10 cellular contexts compared by ENCODE assay signal in the genomic region with DNA sequence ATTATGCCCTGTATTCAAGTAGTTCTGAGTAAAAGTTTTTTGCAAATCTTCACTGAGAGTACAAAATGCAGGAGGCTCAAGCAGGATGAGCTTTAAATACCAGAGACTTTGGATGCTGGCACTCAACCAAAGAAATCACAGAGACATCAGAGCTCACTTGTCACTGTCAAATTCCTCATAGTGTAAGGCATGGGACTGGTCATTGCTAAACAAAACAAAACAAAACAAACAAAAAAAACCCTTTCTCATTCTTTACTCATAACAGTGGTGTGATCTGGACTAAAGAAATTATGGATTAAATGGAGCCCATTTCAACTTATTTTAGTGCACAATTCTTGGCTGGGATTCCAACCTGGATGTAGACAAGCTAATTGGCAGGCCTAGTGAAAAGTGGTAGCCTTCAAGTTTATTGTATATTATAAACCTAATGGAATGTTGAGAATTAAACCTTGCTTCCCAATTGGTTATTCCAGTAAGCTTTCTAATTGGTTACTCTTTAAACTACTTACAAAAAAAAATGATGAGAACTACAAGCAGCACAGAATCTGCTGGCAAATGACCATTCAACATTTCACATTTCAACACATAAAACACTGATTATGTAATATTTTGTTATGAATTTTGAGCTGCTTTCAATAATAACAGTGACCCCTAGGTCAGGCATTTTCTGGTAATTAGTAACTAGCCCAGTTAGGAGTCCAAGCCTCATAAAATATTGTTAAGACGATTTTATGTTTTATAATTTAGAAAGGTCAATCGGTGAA. TPM values are rescaled to one million over a fixed set of nuclear protein-coding genes. Genes with fewer than 3 reads are reported as not detected.
DNase-seq lines count a peak whose midpoint lies in the region; ATAC-seq lines count a peak whose summit lies in the region.
"Had no signal": no experiment of that assay in that cellular context is flagged by ENCODE, and none has a peak within 500 bp of the region (broad histone marks: within the 10 kb centered on the region; RNA-seq: fewer than 3 reads in every experiment).

No MANE protein-coding gene starts in this region.

- in situ Hi-C loops in Caki2 (cut with HindIII; ENCODE audit: low pct_unique_long_range_greater_than_20kb, low sequenced_read_pairs), result no loop called here

- DNase-seq in Caki2 (ENCODE audit: low read depth), result peak; percentile 88
- peak; percentile 99 for DNase-seq in NCI-H460 (ENCODE audit: extremely low read depth, low read depth)
- DNase-seq in dermis microvascular lymphatic vessel endothelial cell (ENCODE audit: low read depth in 2 of 2), result peak; percentile 17 to 73
- peak; percentile 86 for DNase-seq in myocyte (ENCODE audit: low read depth)
- DNase-seq in activated naive CD4-positive, alpha-beta T cell (lab: John Stamatoyannopoulos, UW), result no peak
- DNase-seq in NCI-H1417 treated with DMSO at 0.1 percent for 48 hours (lab: John Stamatoyannopoulos, UW), result no peak
- DNase-seq in medulla oblongata (ENCODE audit: extremely low spot score), result no peak
- DNase-seq: lower lobe of right lung, NCI-H2171 had no signal

- ATAC-seq in HG02884 (IDR thresholded peaks at IDR 0.05; ENCODE audit: unreplicated experiment), result no peak

RNA-seq across cellular contexts. Expression of gene NEK7, which starts 30.6 kb away (rescaled TPM):
- total RNA-seq in Caki2 (2014; rRNA removed; shearing (Covaris generic); ENCODE audit: low replicate concordance), result 27.3 and 37.2 TPM in 2 replicates
- total RNA-seq in NCI-H460 (2014; rRNA removed; shearing (Covaris generic)), result 183 and 198 TPM in 2 replicates
- 133 and 164 TPM in 2 replicates for polyA plus RNA-seq in NCI-H460 (2014; cell fraction: nucleus; rRNA removed)
- total RNA-seq in dermis microvascular lymphatic vessel endothelial cell (50.8 and 57.4 TPM in 2 replicates), myocyte (106 and 134 TPM in 2 replicates)
- 48.1 TPM for polyA plus RNA-seq in myocyte (2012)

Comparison
In these comparisons a context has a peak if more than half of its experiments do, and no peak if none do; other contexts are left out.
1. DNase-seq: peak in Caki2 (single experiment), NCI-H460 (single experiment), dermis microvascular lymphatic vessel endothelial cell (2 of 2) and myocyte (single experiment); none in activated naive CD4-positive, alpha-beta T cell (0 of 4), NCI-H1417 treated with DMSO at 0.1 percent for 48 hours (single experiment) and medulla oblongata (single experiment).